ENCODE assay signal across 8 cellular contexts in genomic region chr9:20684035-20684864, GRCh38. TPM values are rescaled to one million over a fixed set of nuclear protein-coding genes. Genes with fewer than 3 reads are reported as not detected.
A peak's percentile ranks its signal among the peaks of the same experiment; 100 is the strongest.
DNase-seq lines count a peak whose midpoint lies in the region; ATAC-seq and TF ChIP-seq lines count a peak whose summit lies in the region.

A gene with protein sequence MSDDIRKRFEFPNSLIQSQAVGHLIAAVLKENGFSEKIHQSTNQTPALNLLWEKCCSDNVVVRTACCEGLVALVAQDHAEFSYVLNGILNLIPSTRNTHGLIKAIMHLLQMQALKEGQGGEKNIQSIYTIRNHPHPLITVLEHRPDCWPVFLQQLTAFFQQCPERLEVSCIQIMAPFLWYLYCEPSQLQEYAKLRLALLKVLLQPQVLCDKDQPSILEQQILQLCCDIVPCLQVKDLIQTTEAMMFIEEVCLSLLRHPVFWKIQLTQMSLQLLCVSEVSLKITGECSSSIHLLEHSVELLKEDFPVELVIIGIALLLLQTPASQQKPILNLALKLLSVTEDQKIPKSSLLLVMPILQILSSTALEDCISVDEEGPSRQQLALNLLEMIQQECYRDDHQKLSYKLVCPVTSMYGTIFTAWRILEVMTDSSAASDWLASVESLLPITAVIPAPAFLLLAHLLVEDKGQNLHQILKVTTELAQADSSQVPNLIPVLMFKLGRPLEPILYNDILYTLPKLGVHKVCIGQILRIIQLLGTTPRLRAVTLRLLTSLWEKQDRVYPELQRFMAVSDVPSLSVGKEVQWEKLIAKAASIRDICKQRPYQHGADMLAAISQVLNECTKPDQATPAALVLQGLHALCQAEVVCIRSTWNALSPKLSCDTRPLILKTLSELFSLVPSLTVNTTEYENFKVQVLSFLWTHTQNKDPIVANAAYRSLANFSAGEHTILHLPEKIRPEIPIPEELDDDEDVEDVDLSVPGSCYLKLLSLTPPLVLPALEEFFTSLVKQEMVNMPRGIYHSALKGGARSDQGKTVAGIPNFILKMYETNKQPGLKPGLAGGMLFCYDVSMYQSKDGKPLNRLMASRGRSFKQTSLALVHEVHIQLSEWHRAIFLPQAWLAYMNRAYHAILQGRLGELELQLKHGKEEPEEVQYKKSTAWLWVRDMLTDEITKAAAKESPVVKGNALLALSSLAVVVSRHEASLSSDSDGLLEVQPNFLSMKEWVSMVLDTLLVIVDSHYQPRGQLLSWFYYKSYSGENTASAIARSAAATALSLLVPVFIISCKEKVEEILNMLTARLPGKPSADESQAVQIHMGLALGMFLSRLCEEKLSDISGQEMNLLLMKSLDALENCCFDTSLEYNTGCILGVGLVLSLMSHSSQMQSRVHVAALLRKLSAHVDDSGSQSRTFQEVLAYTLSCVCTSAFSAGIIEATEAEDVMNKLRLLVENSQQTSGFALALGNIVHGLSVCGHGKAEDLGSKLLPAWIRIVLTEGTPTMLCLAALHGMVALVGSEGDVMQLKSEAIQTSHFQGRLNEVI (N-terminal part only) (plus strand): TSS chr9:20684259. CDS start chr9:20715354, 31,095 bp downstream.

- intact Hi-C loops in CD14-positive monocyte (cut with micrococcal nuclease), result loop anchor here in 1 of 2 donors (10.0 kb wide), 1 partner anchor 421 kb away; no protein-coding TSS in a partner anchor

- H3K4me1 Mint-ChIP-seq in CD14-positive monocyte, result peaks cover 22% of the 10 kb centered on the region
- peaks cover 12% of the 10 kb centered on the region for H3K4me1 Mint-ChIP-seq in memory B cell

- DNase-seq in CD14-positive monocyte (ENCODE audit: low spot score) (peak; percentile 92), NCI-H774 (lab: John Stamatoyannopoulos, UW) (peak; percentile 99), memory B cell (ENCODE audit: low spot score in 2 of 2) (peak; percentile 93 to 94)
- peak; percentile 90 to 93 (median 93) for DNase-seq in effector memory CD4-positive, alpha-beta T cell
- peak; percentile 92 for DNase-seq in stimulated activated CD8-positive, alpha-beta memory T cell treated with anti-CD3 and anti-CD28 coated beads, Interleukin-12 subunit alpha, Interleukin-12 subunit beta, amount 100 ng/mL, for 24 hours (ENCODE audit: extremely low read depth)

- H3K9me3 Mint-ChIP-seq in CD14-positive monocyte (no peaks in the 10 kb centered on the region), memory B cell (no peaks in the 10 kb centered on the region)

- no peaks in the 10 kb centered on the region for H3K27me3 Mint-ChIP-seq in CD14-positive monocyte (ENCODE audit: low read depth in 3 of 3)
- no peaks in the 10 kb centered on the region for H3K27me3 Mint-ChIP-seq in memory B cell

- H3K4me1 ChIP-seq in effector memory CD4-positive, alpha-beta T cell (ENCODE audit: control insufficient read depth, insufficient read depth, low read length, poor library complexity, severe bottlenecking), result peaks cover 4% of the 10 kb centered on the region

- no peak for TF ChIP-seq CTCF in CD14-positive monocyte (IDR thresholded peaks at IDR 0.05)

- CTCF ChIA-PET in activated CD8-positive, alpha-beta memory T cell treated with anti-CD3 and anti-CD28 coated beads for 36 hours (lab: Charles Lee), result interaction anchor here (0.5 to 2.4 kb wide), 4 partner anchors 26 to 781 kb away, joined by 3 to 6 read pairs (median 4); partner anchors contain the start of gene MLLT3

- H3K4me3 Mint-ChIP-seq in CD14-positive monocyte (peak within 1 kb of the TSS; percentile 91 to 93), memory B cell (peak within 1 kb of the TSS; percentile 87)

- no peaks in the 10 kb centered on the region for H3K36me3 Mint-ChIP-seq in CD14-positive monocyte
- no peaks in the 10 kb centered on the region for H3K36me3 Mint-ChIP-seq in memory B cell

- no peaks in the 10 kb centered on the region for H3K36me3 ChIP-seq in effector memory CD4-positive, alpha-beta T cell (ENCODE audit: control insufficient read depth, insufficient read depth, low read length)

- H3K27ac Mint-ChIP-seq in CD14-positive monocyte, result peak within 1 kb of the TSS; percentile 60 to 91 (median 89)
- peak within 1 kb of the TSS; percentile 22 for H3K27ac Mint-ChIP-seq in memory B cell

- no peaks in the 10 kb centered on the region for H3K27me3 ChIP-seq in effector memory CD4-positive, alpha-beta T cell (replicated peaks; ENCODE audit: control insufficient read depth, insufficient read depth, low read length, poor library complexity, severe bottlenecking)

- peak; percentile 96 for ATAC-seq in GM19395 (IDR thresholded peaks at IDR 0.05; ENCODE audit: unreplicated experiment)
- peak; percentile 96 for ATAC-seq in HG03565 (IDR thresholded peaks at IDR 0.05; ENCODE audit: unreplicated experiment)
- peak; percentile 96 for ATAC-seq in memory B cell (ENCODE audit: low read depth)

- no peaks in the 10 kb centered on the region for H3K9me3 ChIP-seq in effector memory CD4-positive, alpha-beta T cell (ENCODE audit: control insufficient read depth, low read length)

- POLR2A ChIA-PET in activated CD8-positive, alpha-beta memory T cell treated with anti-CD3 and anti-CD28 coated beads for 36 hours (lab: Charles Lee), result interaction anchor here (0.5 to 3.3 kb wide), 11 partner anchors 10 to 1586 kb away, joined by 3 to 33 read pairs (median 4); partner anchors contain the start of gene MLLT3

- H3K27ac ChIP-seq in effector memory CD4-positive, alpha-beta T cell (ENCODE audit: insufficient read depth, low read length, poor library complexity, severe bottlenecking), result peak within 1 kb of the TSS; percentile 61

- peak within 1 kb of the TSS; percentile 73 for H3K4me3 ChIP-seq in effector memory CD4-positive, alpha-beta T cell (ENCODE audit: insufficient read depth, low read depth, low read length, poor library complexity, severe bottlenecking)

RNA-seq across cellular contexts. Expression of the gene that starts here (rescaled TPM):
- 1 to 10 TPM; 5.1 to 6.3 TPM for polyA plus RNA-seq in CD14-positive monocyte
- total RNA-seq in activated CD8-positive, alpha-beta memory T cell treated with anti-CD3 and anti-CD28 coated beads for 36 hours, result 10 to 100 TPM; 27.8 to 29.4 TPM

Comparison
In these comparisons a context has a peak if more than half of its experiments do, and no peak if none do; other contexts are left out.
1. Peak in every context shown above with its lines: DNase-seq, ATAC-seq, H3K4me3 ChIP-seq and H3K27ac ChIP-seq.